ENCODE assay signal across 17 cellular contexts in genomic region chr20:61919675-61920365, GRCh38.
DNase-seq lines count a peak whose midpoint lies in the region; ATAC-seq, FAIRE-seq and TF ChIP-seq lines count a peak whose summit lies in the region.
"Had no signal": no experiment of that assay in that cellular context is flagged by ENCODE, and none has a peak within 500 bp of the region (broad histone marks: within the 10 kb centered on the region; RNA-seq: fewer than 3 reads in every experiment).

No MANE protein-coding gene starts in this region.

- H3K9me3 ChIP-seq in K562 (replicated peaks; ENCODE audit: control insufficient read depth, insufficient read depth, low read depth, low read length) (peaks cover 6% of the 10 kb centered on the region; the same call in 1 of the 2 replicates), kidney (ENCODE audit: control insufficient read depth in 1 of 2, low read length in 2 of 2) (no peaks in the 10 kb centered on the region)

- no peaks in the 10 kb centered on the region for H3K9me3 Mint-ChIP-seq in activated T-helper 2 cell treated with anti-CD3 and anti-CD28 coated beads, Interferon-gamma antibody, Interleukin-2, Interleukin-4, amounts not matched to agents 10 μg/mL and 5 μg/mL and 100 μg/mL, durations not matched to agents 14 hours and 24 hours and 36 hours

- H3K36me3 ChIP-seq in K562 (ENCODE audit: control insufficient read depth, insufficient read depth, low read length) (no peaks in the 10 kb centered on the region; the same call in 2 of the 3 replicates), kidney (ENCODE audit: control insufficient read depth in 1 of 2, insufficient read depth in 2 of 2, low read length in 2 of 2) (no peaks in the 10 kb centered on the region)
- H3K36me3 ChIP-seq: BLaER1 had no signal

- POLR2A ChIA-PET in K562 (lab: Yijun Ruan, JAX) = no interaction called here

- H3K4me1 ChIP-seq in K562 (replicated peaks in 1 of 2; ENCODE audit: control insufficient read depth in 2 of 2, insufficient read depth in 2 of 2, low read length in 2 of 2) (peaks cover 6 to 22% of the 10 kb centered on the region in 2 experiments; a peak in 4 of 5 replicates), kidney (ENCODE audit: control insufficient read depth in 1 of 2, insufficient read depth in 1 of 2, low read depth in 1 of 2, low read length in 2 of 2) (no peaks in the 10 kb centered on the region)
- H3K4me1 ChIP-seq: BLaER1 had no signal

- H3K27me3 Mint-ChIP-seq in activated T-helper 2 cell treated with anti-CD3 and anti-CD28 coated beads, Interferon-gamma antibody, Interleukin-2, Interleukin-4, amounts not matched to agents 10 μg/mL and 5 μg/mL and 100 μg/mL, durations not matched to agents 14 hours and 24 hours and 36 hours (ENCODE audit: low read depth) = no peaks in the 10 kb centered on the region

- ATAC-seq in Right ventricle myocardium superior (ENCODE audit: poor library complexity) (no peak), K562 (no peak), GM19324 (IDR thresholded peaks at IDR 0.05; ENCODE audit: low FRiP score, unreplicated experiment) (no peak)

- H3K4me3 Mint-ChIP-seq in activated T-helper 2 cell treated with anti-CD3 and anti-CD28 coated beads, Interferon-gamma antibody, Interleukin-2, Interleukin-4, amounts not matched to agents 10 μg/mL and 5 μg/mL and 100 μg/mL, durations not matched to agents 14 hours and 24 hours and 36 hours (ENCODE audit: low read depth) = no peak overlapping the region
- H3K4me3 Mint-ChIP-seq: CD8-positive, alpha-beta memory T cell had no signal

- DNase-seq in Right ventricle myocardium superior (peak; percentile 19), cardiac septum (ENCODE audit: low spot score) (no peak), K562 (ENCODE audit: extremely low read depth in 1 of 4, low spot score in 3 of 4) (no peak), kidney (peak; percentile 23), NCI-H2227 treated with DMSO at 0.1 percent for 48 hours (lab: John Stamatoyannopoulos, UW) (no peak)
- no peak for DNase-seq in activated T-helper 2 cell treated with anti-CD3 and anti-CD28 coated beads, Interferon-gamma antibody, Interleukin-2, Interleukin-4, amounts not matched to agents 10 μg/mL and 5 μg/mL and 100 μg/mL, durations not matched to agents 14 hours and 24 hours and 36 hours (ENCODE audit: low spot score)
- DNase-seq: 8988T; AML-193; CD8-positive, alpha-beta memory T cell; DMS53; GF-D8; HCEC 1CT; IMR-90 had no signal

- H4K20me1 ChIP-seq in K562 (replicated peaks; ENCODE audit: control insufficient read depth, insufficient read depth, low read length) = peaks cover 13% of the 10 kb centered on the region; the same call in 1 of the 2 replicates
- H4K20me1 ChIP-seq: BLaER1 had no signal

- H3K27me3 ChIP-seq in K562 (ENCODE audit: control insufficient read depth in 2 of 2, insufficient read depth in 2 of 2, low read length in 2 of 2) = peaks cover 3 to 70% of the 10 kb centered on the region in 2 experiments; a peak in 4 of 5 replicates
- H3K27me3 ChIP-seq: BLaER1 had no signal

- CTCF ChIA-PET in K562 (lab: Yijun Ruan, JAX; ENCODE audit: low intra/inter-chr PET ratio) = no interaction called here

- no peak overlapping the region for H3K9ac ChIP-seq in K562 (ENCODE audit: insufficient read depth in 1 of 2, low read depth in 2 of 2, low read length in 2 of 2)
- no peak overlapping the region for H3K9ac ChIP-seq in kidney (ENCODE audit: low read length in 2 of 2)
- H3K9ac ChIP-seq: BLaER1 had no signal

- TF ChIP-seq CTCF in K562 (IDR thresholded peaks at IDR 0.05 in 2 of 3, conservative IDR thresholded peaks at IDR 0.05 in 1 of 3; ENCODE audit: insufficient read depth in 2 of 3, low read depth in 1 of 3, low read length in 3 of 3) = no peak
- TF ChIP-seq CTCF in kidney (IDR thresholded peaks at IDR 0.05; ENCODE audit: borderline replicate concordance, extremely low read depth, insufficient read depth) = no peak

- H3K27ac ChIP-seq in K562 (ENCODE audit: extremely low read depth, low read depth, low read length) = no peak overlapping the region
- H3K27ac ChIP-seq in kidney (ENCODE audit: low read depth in 2 of 2, low read length in 2 of 2) = no peak overlapping the region
- H3K27ac ChIP-seq: BLaER1, HL-60 had no signal

- no peaks in the 10 kb centered on the region for H3K36me3 Mint-ChIP-seq in activated T-helper 2 cell treated with anti-CD3 and anti-CD28 coated beads, Interferon-gamma antibody, Interleukin-2, Interleukin-4, amounts not matched to agents 10 μg/mL and 5 μg/mL and 100 μg/mL, durations not matched to agents 14 hours and 24 hours and 36 hours (ENCODE audit: low read depth)
- H3K36me3 Mint-ChIP-seq: CD8-positive, alpha-beta memory T cell had no signal

- H3K27ac Mint-ChIP-seq in activated T-helper 2 cell treated with anti-CD3 and anti-CD28 coated beads, Interferon-gamma antibody, Interleukin-2, Interleukin-4, amounts not matched to agents 10 μg/mL and 5 μg/mL and 100 μg/mL, durations not matched to agents 14 hours and 24 hours and 36 hours = no peak overlapping the region
- H3K27ac Mint-ChIP-seq: CD8-positive, alpha-beta memory T cell had no signal

- H3K79me2 ChIP-seq in K562 (ENCODE audit: control insufficient read depth, insufficient read depth, low read length) = no peaks in the 10 kb centered on the region

- TF ChIP-seq POLR2A in K562 (conservative IDR thresholded peaks at IDR 0.05) = no peak

- no peaks in the 10 kb centered on the region for H3K4me1 Mint-ChIP-seq in activated T-helper 2 cell treated with anti-CD3 and anti-CD28 coated beads, Interferon-gamma antibody, Interleukin-2, Interleukin-4, amounts not matched to agents 10 μg/mL and 5 μg/mL and 100 μg/mL, durations not matched to agents 14 hours and 24 hours and 36 hours (ENCODE audit: low read depth)
- H3K4me1 Mint-ChIP-seq: CD8-positive, alpha-beta memory T cell had no signal

- no peak overlapping the region for H2AFZ ChIP-seq in K562 (ENCODE audit: low read depth, low read length)

- H3K4me3 ChIP-seq in K562 = no peak overlapping the region
- H3K4me3 ChIP-seq in kidney (ENCODE audit: low read length in 2 of 2) = no peak overlapping the region
- H3K4me3 ChIP-seq: BLaER1 had no signal

- intact Hi-C loops in Right ventricle myocardium superior (cut with DNase I) (no loop called here), cardiac septum (cut with DNase I) (no loop called here), K562 (cut with micrococcal nuclease) (no loop called here), kidney (cut with DNase I) (no loop called here)
- intact Hi-C loops in activated T-helper 2 cell treated with anti-CD3 and anti-CD28 coated beads, Interferon-gamma antibody, Interleukin-2, Interleukin-4, amounts not matched to agents 10 μg/mL and 5 μg/mL and 100 μg/mL, durations not matched to agents 14 hours and 24 hours and 36 hours (cut with micrococcal nuclease) = no loop called here

- no peak for TF ChIP-seq RAD21 in K562 (CRISPR knock-in tag; conservative IDR thresholded peaks at IDR 0.05 in 1 of 2, IDR thresholded peaks at IDR 0.05 in 1 of 2)

- no peak for TF ChIP-seq EP300 in K562 (IDR thresholded peaks at IDR 0.05; ENCODE audit: low read length)

- in situ Hi-C loops in K562 (cut with MboI) = no loop called here

- WGBS in K562 (ENCODE audit: insufficient coverage, low coverage, missing lambda C conversion rate) = 22% methylated on average over 41 of the region's 42 CpGs

- no peak overlapping the region for H3K4me2 ChIP-seq in K562 (ENCODE audit: insufficient read depth, low read length)
- H3K4me2 ChIP-seq: BLaER1 had no signal

- no TSS peak for BruUV-seq in K562 (replicated peaks; lab: Mats Ljungman, UMichigan)

- H3K9me1 ChIP-seq in K562 (ENCODE audit: control insufficient read depth, insufficient read depth, low read length) = no peaks in the 10 kb centered on the region

- FAIRE-seq in K562 (lab: Jason Lieb, UNC) (no peak), kidney (lab: Jason Lieb, UNC) (no peak)
- FAIRE-seq: GM18507 had no signal

TF ChIP-seq in K562, 482 proteins besides CTCF, POLR2A, EP300 and RAD21:
- TF ChIP-seq ZNF830 (CRISPR knock-in tag; IDR thresholded peaks at IDR 0.05) (no peak), ZNF589 (CRISPR knock-in tag; IDR thresholded peaks at IDR 0.05; ENCODE audit: low read depth) (no peak), SMC3 (conservative IDR thresholded peaks at IDR 0.05; ENCODE audit: insufficient read depth, low read depth, low read length) (no peak), BMI1 (IDR thresholded peaks at IDR 0.05; ENCODE audit: low read length) (no peak), CBFB (CRISPR knock-in tag; IDR thresholded peaks at IDR 0.05) (no peak), ZBED1 (IDR thresholded peaks at IDR 0.05) (peak; percentile 84; the same call in 1 of the 2 replicates), NR2C2 (CRISPR knock-in tag; IDR thresholded peaks at IDR 0.05) (no peak), NR2C2 (tag; IDR thresholded peaks at IDR 0.05) (no peak), PHF20 (IDR thresholded peaks at IDR 0.05; ENCODE audit: partially characterized antibody) (no peak)
- TF ChIP-seq, protein P1, sequence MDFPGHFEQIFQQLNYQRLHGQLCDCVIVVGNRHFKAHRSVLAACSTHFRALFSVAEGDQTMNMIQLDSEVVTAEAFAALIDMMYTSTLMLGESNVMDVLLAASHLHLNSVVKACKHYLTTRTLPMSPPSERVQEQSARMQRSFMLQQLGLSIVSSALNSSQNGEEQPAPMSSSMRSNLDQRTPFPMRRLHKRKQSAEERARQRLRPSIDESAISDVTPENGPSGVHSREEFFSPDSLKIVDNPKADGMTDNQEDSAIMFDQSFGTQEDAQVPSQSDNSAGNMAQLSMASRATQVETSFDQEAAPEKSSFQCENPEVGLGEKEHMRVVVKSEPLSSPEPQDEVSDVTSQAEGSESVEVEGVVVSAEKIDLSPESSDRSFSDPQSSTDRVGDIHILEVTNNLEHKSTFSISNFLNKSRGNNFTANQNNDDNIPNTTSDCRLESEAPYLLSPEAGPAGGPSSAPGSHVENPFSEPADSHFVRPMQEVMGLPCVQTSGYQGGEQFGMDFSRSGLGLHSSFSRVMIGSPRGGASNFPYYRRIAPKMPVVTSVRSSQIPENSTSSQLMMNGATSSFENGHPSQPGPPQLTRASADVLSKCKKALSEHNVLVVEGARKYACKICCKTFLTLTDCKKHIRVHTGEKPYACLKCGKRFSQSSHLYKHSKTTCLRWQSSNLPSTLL (IDR thresholded peaks at IDR 0.05) = no peak

Comparison
In these comparisons a context has a peak if more than half of its experiments do, and no peak if none do; other contexts are left out.
1. DNase-seq: peak in Right ventricle myocardium superior (single experiment) and kidney (single experiment); none in cardiac septum (single experiment), K562 (0 of 4), activated T-helper 2 cell treated with anti-CD3 and anti-CD28 coated beads, Interferon-gamma antibody, Interleukin-2, Interleukin-4, amounts not matched to agents 10 μg/mL and 5 μg/mL and 100 μg/mL, durations not matched to agents 14 hours and 24 hours and 36 hours (single experiment) and NCI-H2227 treated with DMSO at 0.1 percent for 48 hours (single experiment).